Comparison of ENCODE assay signal across 13 cellular contexts in the genomic region with DNA sequence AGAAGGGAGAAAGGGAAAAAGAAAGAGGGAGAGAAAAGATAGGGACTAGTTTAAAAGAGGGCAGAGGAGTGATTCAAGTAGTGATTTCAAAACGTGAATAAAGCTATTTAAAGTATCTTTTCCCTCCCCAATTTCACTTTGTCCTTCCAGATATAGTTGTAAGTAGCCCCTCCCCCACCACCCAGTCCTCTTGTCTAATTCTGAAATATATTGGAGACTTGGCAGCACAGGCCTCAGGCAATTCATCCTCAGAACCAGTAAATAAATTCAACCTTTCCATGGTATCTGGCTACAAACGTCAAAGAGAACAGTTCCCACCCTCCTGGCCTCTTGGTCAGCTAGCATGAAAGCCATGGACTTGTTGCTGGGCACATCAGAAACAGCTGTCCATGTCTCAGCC.
A peak's percentile ranks its signal among the peaks of the same experiment; 100 is the strongest.
DNase-seq lines count a peak whose midpoint lies in the region; TF ChIP-seq lines count a peak whose summit lies in the region.
"Had no signal": no experiment of that assay in that cellular context is flagged by ENCODE, and none has a peak within 500 bp of the region (broad histone marks: within the 10 kb centered on the region; RNA-seq: fewer than 3 reads in every experiment).

No MANE protein-coding gene starts in this region.

- TF ChIP-seq EP300 in transverse colon (IDR thresholded peaks at IDR 0.05; ENCODE audit: low read depth), result no peak

- H3K9me3 Mint-ChIP-seq in nephron, result peaks cover 6% of the 10 kb centered on the region
- H3K9me3 Mint-ChIP-seq: GM23338 had no signal

- H3K27me3 Mint-ChIP-seq in nephron (ENCODE audit: low read depth), result peaks cover 4% of the 10 kb centered on the region

- intact Hi-C loops in adrenal gland (cut with DNase I) (no loop called here), transverse colon (cut with DNase I; ENCODE audit: low total_unique reads) (no loop called here)

- TF ChIP-seq CTCF in adrenal gland (IDR thresholded peaks at IDR 0.05), result no peak
- TF ChIP-seq CTCF in nephron (IDR thresholded peaks at IDR 0.05; ENCODE audit: unreplicated experiment in 3 of 3), result no peak
- no peak for TF ChIP-seq CTCF in transverse colon (IDR thresholded peaks at IDR 0.05)
- TF ChIP-seq CTCF in right atrium auricular region (IDR thresholded peaks at IDR 0.05), result no peak

- H3K36me3 ChIP-seq in adrenal gland (replicated peaks in 1 of 2), result no peaks in the 10 kb centered on the region
- no peaks in the 10 kb centered on the region for H3K36me3 ChIP-seq in transverse colon
- H3K36me3 ChIP-seq in right atrium auricular region, result no peaks in the 10 kb centered on the region

- WGBS in adrenal gland, 4 donors, result 4 to 14% (median 11%) methylated on average over 1 to 2 of the region's 2 CpGs
- WGBS in transverse colon (ENCODE audit: low coverage in 1 of 2), 2 donors, result 30% methylated on average over 2 of the region's 2 CpGs; no CpG with 5 or more reads in 1 of the 2 donors

- TF ChIP-seq POLR2A in adrenal gland (IDR thresholded peaks at IDR 0.05), result no peak
- TF ChIP-seq POLR2A in transverse colon (IDR thresholded peaks at IDR 0.05), result no peak

- no peaks in the 10 kb centered on the region for H3K9me3 ChIP-seq in adrenal gland (replicated peaks in 1 of 3)
- no peaks in the 10 kb centered on the region for H3K9me3 ChIP-seq in transverse colon
- H3K9me3 ChIP-seq in right atrium auricular region, result peaks cover 0 to 3% of the 10 kb centered on the region in 2 donors

- peaks cover 9% of the 10 kb centered on the region for H3K36me3 Mint-ChIP-seq in nephron (ENCODE audit: low read depth)

- peak overlapping the region in 1 of 3 experiments; percentile 3 for H3K4me3 Mint-ChIP-seq in nephron
- H3K4me3 Mint-ChIP-seq: GM23338 had no signal

- H3K4me3 ChIP-seq in adrenal gland, result no peak overlapping the region
- H3K4me3 ChIP-seq in transverse colon, result no peak overlapping the region
- H3K4me3 ChIP-seq in right atrium auricular region, result no peak overlapping the region
- H3K4me3 ChIP-seq: GM23338 had no signal

- H3K27ac ChIP-seq in adrenal gland, result peak overlapping the region in 4 of 5 donors; percentile 38 to 73 (median 70)
- peak overlapping the region; percentile 32 to 60 (median 48) for H3K27ac ChIP-seq in transverse colon
- no peak overlapping the region for H3K27ac ChIP-seq in right atrium auricular region

- H3K27ac Mint-ChIP-seq in nephron, result peak overlapping the region; percentile 60 to 91 (median 85)
- H3K27ac Mint-ChIP-seq: GM23338 had no signal

- in situ Hi-C loops in transverse colon (cut with MboI; ENCODE audit: low pct_ligation_motif_present in 1 of 4, low pct_unique_long_range_greater_than_20kb in 1 of 4, low sequenced_read_pairs in 3 of 4), result no loop called here

- H3K4me1 Mint-ChIP-seq in nephron, result peaks cover 28% of the 10 kb centered on the region

- DNase-seq in M059J (ENCODE audit: low read depth), result peak; percentile 33
- DNase-seq in adrenal gland, result peak; percentile 42 to 82 (median 63)
- no peak for DNase-seq in transverse colon
- DNase-seq in C1 segment of cervical spinal cord (lab: John Stamatoyannopoulos, UW), result no peak
- DNase-seq in HuH-7.5 (ENCODE audit: low spot score), result no peak
- DNase-seq in right atrium auricular region (ENCODE audit: low spot score), result no peak
- DNase-seq: COR-L47, Kasumi-1, NCI-H1105, NCI-H1694, NCI-H2081 treated with DMSO at 0.1 percent for 48 hours had no signal

- peaks cover 0 to 19% of the 10 kb centered on the region in 2 donors for H3K4me1 ChIP-seq in adrenal gland (replicated peaks in 1 of 2)
- no peaks in the 10 kb centered on the region for H3K4me1 ChIP-seq in transverse colon
- peaks cover 0 to 9% of the 10 kb centered on the region in 2 donors for H3K4me1 ChIP-seq in right atrium auricular region

- H3K27me3 ChIP-seq in adrenal gland (no peaks in the 10 kb centered on the region), transverse colon (no peaks in the 10 kb centered on the region), right atrium auricular region (no peaks in the 10 kb centered on the region)

Comparison
In these comparisons a context has a peak if more than half of its experiments do, and no peak if none do; other contexts are left out.
1. DNase-seq: peak in M059J (single experiment) and adrenal gland (7 of 7); none in transverse colon (single experiment), C1 segment of cervical spinal cord (0 of 14), HuH-7.5 (single experiment) and right atrium auricular region (single experiment).
2. H3K27ac ChIP-seq: peak in adrenal gland (4 of 5) and transverse colon (4 of 4); none in right atrium auricular region (0 of 2).